18 cellular contexts compared by ENCODE assay signal in the genomic region with DNA sequence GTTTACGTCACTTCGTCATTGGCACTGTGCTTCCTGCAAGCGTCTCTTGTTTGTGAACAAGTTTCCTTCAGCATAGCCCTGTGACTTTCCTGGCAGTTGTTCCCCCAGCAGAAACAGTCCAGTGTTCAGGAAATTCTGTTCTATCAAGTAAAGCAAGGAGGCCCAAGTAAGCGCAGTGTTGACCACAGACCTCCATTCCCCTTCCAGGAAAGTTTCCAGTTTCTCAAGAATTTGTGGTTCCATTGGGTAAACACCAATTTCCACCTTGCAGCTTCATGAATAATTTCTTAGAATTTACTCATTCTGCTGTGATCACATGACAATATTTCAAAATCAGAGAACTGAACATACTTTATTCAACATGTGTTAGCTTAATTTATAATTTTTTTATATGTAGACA.
DNase-seq lines count a peak whose midpoint lies in the region; ATAC-seq and TF ChIP-seq lines count a peak whose summit lies in the region.
"Had no signal": no experiment of that assay in that cellular context is flagged by ENCODE, and none has a peak within 500 bp of the region (broad histone marks: within the 10 kb centered on the region; RNA-seq: fewer than 3 reads in every experiment).

No MANE protein-coding gene starts in this region.

- no peaks in the 10 kb centered on the region for H3K4me1 Mint-ChIP-seq in stimulated activated naive B cell treated with anti-CD40 and anti-IgM and Interleukin-4, amounts not matched to agents 10 μg/mL and 1 μg/mL and 100 μg/mL, for 72 hours
- H3K4me1 Mint-ChIP-seq: B cell had no signal

- H3K27me3 ChIP-seq in lung (ENCODE audit: control insufficient read depth, insufficient read depth), result no peaks in the 10 kb centered on the region
- H3K27me3 ChIP-seq: BLaER1 treated with 17β-estradiol and CSF1 and Interleukin-3, amounts not matched to agents 10 nM and 100 nM had no signal

- TF ChIP-seq CTCF in lung (IDR thresholded peaks at IDR 0.05; ENCODE audit: control extremely low read depth, extremely low read depth) (no peak), GM20000 (IDR thresholded peaks at IDR 0.05; ENCODE audit: extremely low read depth, missing control alignments) (no peak)

- WGBS in lung, 2 donors, result 38 to 44% methylated on average over 4 of the region's 4 CpGs

- peaks cover 0 to 4% of the 10 kb centered on the region in 2 donors for H3K9me3 ChIP-seq in lung (ENCODE audit: control insufficient read depth in 2 of 2, insufficient read depth in 1 of 2, low read length in 1 of 2)

- no peak overlapping the region for H3K4me3 Mint-ChIP-seq in stimulated activated naive B cell treated with anti-CD40 and anti-IgM and Interleukin-4, amounts not matched to agents 10 μg/mL and 1 μg/mL and 100 μg/mL, for 72 hours
- H3K4me3 Mint-ChIP-seq: B cell; CD8-positive, alpha-beta T cell; HFFc6 had no signal

- DNase-seq in CMK (ENCODE audit: low read depth) (peak; percentile 18), GF-D8 (lab: John Stamatoyannopoulos, UW) (peak; percentile 87), UCSD-AML1 (lab: John Stamatoyannopoulos, UW; ENCODE audit: unreplicated experiment) (peak; percentile 32), lung (ENCODE audit: low spot score) (no peak), GM20000 (ENCODE audit: low spot score) (no peak), NCI-H1694 treated with DMSO at 0.1 percent for 48 hours (lab: John Stamatoyannopoulos, UW) (no peak)
- no peak for DNase-seq in stimulated activated naive B cell treated with anti-CD40 and anti-IgM and Interleukin-4, amounts not matched to agents 10 μg/mL and 1 μg/mL and 100 μg/mL, for 72 hours
- DNase-seq: CD8-positive, alpha-beta T cell; COR-L47; DMS 273 treated with DMSO at 0.1 percent for 48 hours; DMS53; GOT3; H7; HFFc6; IMR-90 had no signal

- no peak overlapping the region for H3K4me3 ChIP-seq in lung
- H3K4me3 ChIP-seq: BLaER1 treated with 17β-estradiol and CSF1 and Interleukin-3, amounts not matched to agents 10 nM and 100 nM had no signal

- H3K36me3 Mint-ChIP-seq in stimulated activated naive B cell treated with anti-CD40 and anti-IgM and Interleukin-4, amounts not matched to agents 10 μg/mL and 1 μg/mL and 100 μg/mL, for 72 hours, result peaks cover 0 to 4% of the 10 kb centered on the region in 2 donors
- H3K36me3 Mint-ChIP-seq: CD8-positive, alpha-beta T cell had no signal

- H3K27ac ChIP-seq in lung (ENCODE audit: low read depth in 1 of 2, low read length in 1 of 2), result no peak overlapping the region
- H3K27ac ChIP-seq: BLaER1 treated with 17β-estradiol and CSF1 and Interleukin-3, amounts not matched to agents 10 nM and 100 nM had no signal

- ATAC-seq in lung (ENCODE audit: insufficient read depth, low FRiP score), result peak; percentile 34
- no peak for ATAC-seq in stimulated activated naive B cell treated with anti-CD40 and anti-IgM and Interleukin-4, amounts not matched to agents 10 μg/mL and 1 μg/mL and 100 μg/mL, for 72 hours (replicated peaks)
- ATAC-seq: CD8-positive, alpha-beta T cell; HCT116 had no signal

- H3K27me3 Mint-ChIP-seq in stimulated activated naive B cell treated with anti-CD40 and anti-IgM and Interleukin-4, amounts not matched to agents 10 μg/mL and 1 μg/mL and 100 μg/mL, for 72 hours, result peaks cover 43 to 54% of the 10 kb centered on the region in 2 donors

- H3K9me3 Mint-ChIP-seq in stimulated activated naive B cell treated with anti-CD40 and anti-IgM and Interleukin-4, amounts not matched to agents 10 μg/mL and 1 μg/mL and 100 μg/mL, for 72 hours, result peaks cover 0 to 4% of the 10 kb centered on the region in 2 donors
- H3K9me3 Mint-ChIP-seq: HFFc6 had no signal

- no peaks in the 10 kb centered on the region for H3K36me3 ChIP-seq in lung (ENCODE audit: control insufficient read depth in 2 of 2, insufficient read depth in 2 of 2, low read length in 2 of 2)
- H3K36me3 ChIP-seq: BLaER1 treated with 17β-estradiol and CSF1 and Interleukin-3, amounts not matched to agents 10 nM and 100 nM had no signal

- H3K4me1 ChIP-seq in lung (ENCODE audit: control insufficient read depth in 2 of 2, insufficient read depth in 2 of 2, low read length in 2 of 2), result no peaks in the 10 kb centered on the region
- H3K4me1 ChIP-seq: BLaER1 treated with 17β-estradiol and CSF1 and Interleukin-3, amounts not matched to agents 10 nM and 100 nM had no signal

- no peak overlapping the region for H3K27ac Mint-ChIP-seq in stimulated activated naive B cell treated with anti-CD40 and anti-IgM and Interleukin-4, amounts not matched to agents 10 μg/mL and 1 μg/mL and 100 μg/mL, for 72 hours
- H3K27ac Mint-ChIP-seq: B cell; CD8-positive, alpha-beta T cell; HFFc6 had no signal

Comparison
In these comparisons a context has a peak if more than half of its experiments do, and no peak if none do; other contexts are left out.
1. DNase-seq: peak in CMK (single experiment), GF-D8 (single experiment) and UCSD-AML1 (single experiment); none in lung (single experiment), stimulated activated naive B cell treated with anti-CD40 and anti-IgM and Interleukin-4, amounts not matched to agents 10 μg/mL and 1 μg/mL and 100 μg/mL, for 72 hours (single experiment), GM20000 (single experiment) and NCI-H1694 treated with DMSO at 0.1 percent for 48 hours (single experiment).